In genomic region chr2:27751377-27751776, GRCh38 we compare ENCODE assay signal across 29 cellular contexts. TPM values are rescaled to one million over a fixed set of nuclear protein-coding genes. Genes with fewer than 3 reads are reported as not detected.
A peak's percentile ranks its signal among the peaks of the same experiment; 100 is the strongest.
DNase-seq lines count a peak whose midpoint lies in the region; ATAC-seq, FAIRE-seq and TF ChIP-seq lines count a peak whose summit lies in the region.
"Had no signal": no experiment of that assay in that cellular context is flagged by ENCODE, and none has a peak within 500 bp of the region (broad histone marks: within the 10 kb centered on the region; RNA-seq: fewer than 3 reads in every experiment).

No MANE protein-coding gene starts in this region.

- H3K4ac ChIP-seq in IMR-90 (ENCODE audit: low read depth, low read length) (no peak overlapping the region), mesenchymal stem cell (ENCODE audit: low read depth in 1 of 2, low read length in 2 of 2) (no peak overlapping the region)

- CTCF ChIA-PET in AG04450 (lab: Charles Lee) (interaction anchor here (0.6 kb wide), 1 partner anchor 702 kb away, joined by 3 read pairs; no protein-coding TSS in a partner anchor), IMR-90 (lab: Yijun Ruan, JAX) (interaction anchor here (0.6 kb wide), 1 partner anchor 577 kb away, joined by 3 read pairs; no protein-coding TSS in a partner anchor), HEK293T (lab: Yijun Ruan, JAX) (interaction anchor here (1.4 kb wide), 1 partner anchor 28 kb away, joined by 3 read pairs; no protein-coding TSS in a partner anchor)

- H3K4me2 ChIP-seq in IMR-90 (ENCODE audit: low read depth, low read length) (no peak overlapping the region), mesenchymal stem cell (ENCODE audit: low read length, poor library complexity, severe bottlenecking) (no peak overlapping the region)

- peaks cover 3% of the 10 kb centered on the region for H3K36me3 Mint-ChIP-seq in activated CD4-positive, alpha-beta T cell treated with anti-CD3 and anti-CD28 coated beads, Interleukin-2, amount 10 ng/mL, durations not matched to agents 24 days and 14 days (ENCODE audit: low read depth)
- H3K36me3 Mint-ChIP-seq: CD4-positive, alpha-beta memory T cell; IgD-negative memory B cell had no signal

- H3K27ac ChIP-seq in AG04450 (ENCODE audit: low read depth, low read length) (peak overlapping the region; percentile 21), IMR-90 (ENCODE audit: insufficient read depth, low read length) (no peak overlapping the region), mesenchymal stem cell (ENCODE audit: low read length, poor library complexity, severe bottlenecking) (no peak overlapping the region)
- H3K27ac ChIP-seq: RWPE1 had no signal

- H3K9me3 ChIP-seq in AG04450 (ENCODE audit: control insufficient read depth, insufficient read depth, low read length) (peaks cover 12% of the 10 kb centered on the region; the same call in 1 of the 2 replicates), IMR-90 (ENCODE audit: control insufficient read depth, insufficient read depth, low read length) (peaks cover 12% of the 10 kb centered on the region), mesenchymal stem cell (ENCODE audit: control insufficient read depth, low read length) (peaks cover 13% of the 10 kb centered on the region)

- no peak overlapping the region for H3K23ac ChIP-seq in IMR-90 (ENCODE audit: low read depth, low read length)
- no peak overlapping the region for H3K23ac ChIP-seq in mesenchymal stem cell (ENCODE audit: low read length in 2 of 2)

- H3K4me3 ChIP-seq in AG04450 (ENCODE audit: low read depth, low read length) (no peak overlapping the region), IMR-90 (ENCODE audit: insufficient read depth, low read depth, low read length) (no peak overlapping the region), mesenchymal stem cell (ENCODE audit: insufficient read depth in 1 of 2, low read depth in 1 of 2, low read length in 2 of 2) (no peak overlapping the region)

- H3K9me1 ChIP-seq in IMR-90 (ENCODE audit: insufficient read depth, low read length), result no peaks in the 10 kb centered on the region

- no peak overlapping the region for H2BK120ac ChIP-seq in IMR-90 (ENCODE audit: low read depth, low read length)
- H2BK120ac ChIP-seq in mesenchymal stem cell (ENCODE audit: low read depth, low read length), result no peak overlapping the region

- no peak for FAIRE-seq in GM12891 (lab: Jason Lieb, UNC)
- FAIRE-seq: A204.1, GM18507 had no signal

- H3K9ac ChIP-seq in IMR-90 (ENCODE audit: low read depth, low read length), result no peak overlapping the region
- no peak overlapping the region for H3K9ac ChIP-seq in mesenchymal stem cell (ENCODE audit: low read length)

- no peak for ATAC-seq in IMR-90 (ENCODE audit: low read depth)
- ATAC-seq: Panc1 had no signal

- H3K27me3 Mint-ChIP-seq in activated CD4-positive, alpha-beta T cell treated with anti-CD3 and anti-CD28 coated beads, Interleukin-2, amount 10 ng/mL, durations not matched to agents 24 days and 14 days, result peaks cover 14% of the 10 kb centered on the region

- BruUV-seq in IMR-90 (replicated peaks; lab: Mats Ljungman, UMichigan), result no TSS peak

- no peak overlapping the region for H2BK15ac ChIP-seq in IMR-90 (ENCODE audit: low read depth, low read length)
- H2BK15ac ChIP-seq in mesenchymal stem cell (ENCODE audit: low read depth, poor library complexity, severe bottlenecking), result peak overlapping the region; percentile 26

- peak overlapping the region; percentile 32; the same call in 1 of the 2 replicates for H4K91ac ChIP-seq in IMR-90 (ENCODE audit: insufficient read depth, low read depth, low read length)
- no peak overlapping the region for H4K91ac ChIP-seq in mesenchymal stem cell (ENCODE audit: low read length)

- H3K79me1 ChIP-seq in IMR-90 (ENCODE audit: low read depth in 1 of 2, low read length in 2 of 2), result no peaks in the 10 kb centered on the region
- H3K79me1 ChIP-seq in mesenchymal stem cell (replicated peaks; ENCODE audit: low read length, poor library complexity, severe bottlenecking), result no peaks in the 10 kb centered on the region

- peaks cover 8% of the 10 kb centered on the region for H3K4me1 Mint-ChIP-seq in activated CD4-positive, alpha-beta T cell treated with anti-CD3 and anti-CD28 coated beads, Interleukin-2, amount 10 ng/mL, durations not matched to agents 24 days and 14 days
- H3K4me1 Mint-ChIP-seq: IgD-negative memory B cell had no signal

- H3K27me3 ChIP-seq in AG04450 (ENCODE audit: control insufficient read depth, insufficient read depth, low read length) (no peaks in the 10 kb centered on the region), IMR-90 (ENCODE audit: control insufficient read depth, insufficient read depth, low read length) (no peaks in the 10 kb centered on the region), mesenchymal stem cell (ENCODE audit: control insufficient read depth in 1 of 2, insufficient read depth in 1 of 2, low read length in 2 of 2) (no peaks in the 10 kb centered on the region)

- POLR2A ChIA-PET in AG04450 (lab: Yijun Ruan, JAX), result interaction anchor here (0.6 to 0.7 kb wide), 2 partner anchors 48 to 160 kb away, joined by 3 to 8 read pairs; no protein-coding TSS in a partner anchor
- POLR2A ChIA-PET in IMR-90 (lab: Charles Lee; ENCODE audit: unreplicated experiment), result no interaction called here
- POLR2A ChIA-PET in HEK293T (lab: Yijun Ruan, JAX), result no interaction called here

- intact Hi-C loops in IMR-90 (cut with micrococcal nuclease), result loop anchor here (10.0 kb wide), 1 partner anchor 473 kb away; no protein-coding TSS in a partner anchor
- intact Hi-C loops in activated CD4-positive, alpha-beta T cell treated with anti-CD3 and anti-CD28 coated beads, Interleukin-2, amount 10 ng/mL, durations not matched to agents 24 days and 14 days (cut with micrococcal nuclease), result loop anchor here (5.0 kb wide), 1 partner anchor 661 kb away; no protein-coding TSS in a partner anchor

- no peak overlapping the region for H2BK20ac ChIP-seq in IMR-90 (ENCODE audit: low read depth, low read length)

- H3K18ac ChIP-seq in IMR-90 (ENCODE audit: low read depth, low read length), result no peak overlapping the region
- no peak overlapping the region for H3K18ac ChIP-seq in mesenchymal stem cell (ENCODE audit: low read depth in 1 of 2, low read length in 2 of 2)

- H2BK5ac ChIP-seq in IMR-90 (ENCODE audit: low read depth, low read length, poor library complexity, severe bottlenecking) (no peak overlapping the region), mesenchymal stem cell (ENCODE audit: low read depth, low read length, poor library complexity, severe bottlenecking) (no peak overlapping the region)

- H2AK5ac ChIP-seq in IMR-90 (ENCODE audit: low read depth, low read length) (no peak overlapping the region), mesenchymal stem cell (ENCODE audit: low read length, severe bottlenecking) (no peak overlapping the region)

- H3K4me1 ChIP-seq in IMR-90 (ENCODE audit: control insufficient read depth, insufficient read depth, low read length) (peaks cover 5% of the 10 kb centered on the region), mesenchymal stem cell (ENCODE audit: control insufficient read depth, insufficient read depth, low read depth, low read length) (peaks cover 4% of the 10 kb centered on the region)

- peak overlapping the region; percentile 26 for H2AK9ac ChIP-seq in IMR-90 (replicated peaks; ENCODE audit: low read depth, low read length, poor library complexity)

- no peaks in the 10 kb centered on the region for H4K20me1 ChIP-seq in IMR-90 (ENCODE audit: insufficient read depth, low read length)

- H3K27ac Mint-ChIP-seq in activated CD4-positive, alpha-beta T cell treated with anti-CD3 and anti-CD28 coated beads, Interleukin-2, amount 10 ng/mL, durations not matched to agents 24 days and 14 days, result no peak overlapping the region
- H3K27ac Mint-ChIP-seq: HFFc6, IgD-negative memory B cell had no signal

- peak overlapping the region in 1 of 2 experiments; percentile 49 for H2BK12ac ChIP-seq in mesenchymal stem cell (ENCODE audit: low read length in 2 of 2)

- H3K36me3 ChIP-seq in IMR-90 (ENCODE audit: control insufficient read depth, insufficient read depth, low read length) (no peaks in the 10 kb centered on the region), mesenchymal stem cell (ENCODE audit: control insufficient read depth in 1 of 2, insufficient read depth in 2 of 2, low read depth in 1 of 2, low read length in 2 of 2) (no peaks in the 10 kb centered on the region)

- TF ChIP-seq CTCF in AG04450 (IDR thresholded peaks at IDR 0.05; ENCODE audit: low read depth, low read length) (no peak), IMR-90 (conservative IDR thresholded peaks at IDR 0.05; ENCODE audit: low read depth, low read length) (no peak)

- H4K5ac ChIP-seq in IMR-90 (ENCODE audit: low read depth, low read length), result no peak overlapping the region

- no peak overlapping the region for H3K4me3 Mint-ChIP-seq in activated CD4-positive, alpha-beta T cell treated with anti-CD3 and anti-CD28 coated beads, Interleukin-2, amount 10 ng/mL, durations not matched to agents 24 days and 14 days
- H3K4me3 Mint-ChIP-seq: CD4-positive, alpha-beta memory T cell; HFFc6 had no signal

- H2AFZ ChIP-seq in IMR-90 (replicated peaks; ENCODE audit: low read length, poor library complexity), result peak overlapping the region; percentile 18
- H2AFZ ChIP-seq in mesenchymal stem cell (ENCODE audit: low read depth, low read length), result no peak overlapping the region

- no peak for TF ChIP-seq RAD21 in IMR-90 (IDR thresholded peaks at IDR 0.05; ENCODE audit: low read length)

- dilution Hi-C loops in IMR-90 (cut with HindIII; ENCODE audit: low sequenced_read_pairs, unreplicated experiment), result no loop called here

- peaks cover 16% of the 10 kb centered on the region for H3K9me3 Mint-ChIP-seq in activated CD4-positive, alpha-beta T cell treated with anti-CD3 and anti-CD28 coated beads, Interleukin-2, amount 10 ng/mL, durations not matched to agents 24 days and 14 days

- WGBS in IMR-90 (ENCODE audit: extremely low coverage in 2 of 2, insufficient read length in 1 of 2), 2 experiments, result no CpG with 5 or more reads among the region's 6 CpGs
- 98% methylated on average over 6 of the region's 6 CpGs for WGBS in mesenchymal stem cell

- H3K14ac ChIP-seq in IMR-90 (replicated peaks; ENCODE audit: low read depth, low read length) (no peak overlapping the region), mesenchymal stem cell (ENCODE audit: low read length in 2 of 2) (no peak overlapping the region)

- H4K8ac ChIP-seq in IMR-90 (ENCODE audit: low read depth in 2 of 2, low read length in 2 of 2) (no peak overlapping the region), mesenchymal stem cell (ENCODE audit: low read length) (no peak overlapping the region)

- TF ChIP-seq POLR2A in IMR-90 (IDR thresholded peaks at IDR 0.05; ENCODE audit: low read depth, low read length) (no peak), GM12891 (IDR thresholded peaks at IDR 0.05; ENCODE audit: low read depth, low read length) (no peak)

- in situ Hi-C loops in IMR-90 (cut with MboI; ENCODE audit: low sequenced_read_pairs), result no loop called here

- DNase-seq in NCI-H510A treated with DMSO at 0.1 percent for 48 hours (lab: John Stamatoyannopoulos, UW) (peak; percentile 7), NCI-H510A (lab: John Stamatoyannopoulos, UW) (no peak), AG04450 (ENCODE audit: low read depth, low spot score) (no peak), IMR-90 (no peak), mesenchymal stem cell (no peak), GM12891 (ENCODE audit: insufficient read length, low spot score) (no peak), HEK293T (ENCODE audit: extremely low spot score) (no peak)
- no peak for DNase-seq in activated CD4-positive, alpha-beta T cell treated with anti-CD3 and anti-CD28 coated beads, Interleukin-2, amount 10 ng/mL, durations not matched to agents 24 days and 14 days
- DNase-seq: C1 segment of cervical spinal cord; CD4-positive, alpha-beta memory T cell; COR-L47; DMS 273 treated with DMSO at 0.1 percent for 48 hours; DMS79; EL; GF-D8; H7; HFFc6; MM.1S; NCI-H2029 treated with DMSO at 0.1 percent for 48 hours; NCI-H2171 treated with DMSO at 0.1 percent for 48 hours; NCI-H446; NCI-H69; SHP77; T-helper 1 cell had no signal

- no peak overlapping the region for H3K56ac ChIP-seq in IMR-90 (ENCODE audit: extremely low read depth, insufficient read depth, low read length)

RNA-seq across cellular contexts. Expression of gene MRPL33, which starts 20.1 kb away (rescaled TPM):
- polyA plus RNA-seq in AG04450 (2011; rRNA removed) (97.7 and 137 TPM in 2 replicates), IMR-90 (2012; rRNA removed) (88.0 and 101 TPM in 2 replicates)
- polyA minus RNA-seq in AG04450 (2011; rRNA and poly(A)+ RNA removed), result 13.0 and 20.2 TPM in 2 replicates
- total RNA-seq in IMR-90 (2012; rRNA removed), result 13.3 and 48.6 TPM in 2 replicates
- polyA plus RNA-seq in IMR-90 (2012; cell fraction: cytosol; rRNA removed), result 10.5 and 17.0 TPM in 2 replicates
- polyA plus RNA-seq in IMR-90 (2012; cell fraction: nucleus; rRNA removed; ENCODE audit: low replicate concordance), result 2.6 and 31.4 TPM in 2 replicates
- polyA plus RNA-seq in mesenchymal stem cell (2013, experiment 1 of 2), result 295 TPM
- polyA plus RNA-seq in mesenchymal stem cell (2013, experiment 2 of 2), result 307 TPM
- polyA plus RNA-seq in GM12891 (2012; ENCODE audit: low read depth, missing spikeins), result 148 TPM
- total RNA-seq in activated CD4-positive, alpha-beta T cell treated with anti-CD3 and anti-CD28 coated beads, Interleukin-2, amount 10 ng/mL, durations not matched to agents 24 days and 14 days, result 59.0 and 59.6 TPM in 2 replicates
